ENCODE assay signal across 16 cellular contexts in genomic region chr14:75881986-75882385, GRCh38.
DNase-seq lines count a peak whose midpoint lies in the region; ATAC-seq and TF ChIP-seq lines count a peak whose summit lies in the region.
"Had no signal": no experiment of that assay in that cellular context is flagged by ENCODE, and none has a peak within 500 bp of the region (broad histone marks: within the 10 kb centered on the region; RNA-seq: fewer than 3 reads in every experiment).

No MANE protein-coding gene starts in this region.

- no peak overlapping the region for H3K4me3 Mint-ChIP-seq in activated T-helper 17 cell treated with anti-CD3 and anti-CD28 coated beads, Interleukin-2, amount 50 U/mL, for 72 hours
- H3K4me3 Mint-ChIP-seq in Calu3 (ENCODE audit: low read depth, unreplicated experiment): no peak overlapping the region
- H3K4me3 Mint-ChIP-seq: B cell had no signal

- no peaks in the 10 kb centered on the region for H3K9me2 ChIP-seq in SK-N-SH

- H3F3A ChIP-seq in SK-N-SH (replicated peaks; ENCODE audit: insufficient read depth): peaks cover 55% of the 10 kb centered on the region

- WGBS in SK-N-SH (ENCODE audit: low lambda C conversion rate): 91% methylated on average over 5 of the region's 5 CpGs
- WGBS in gastroesophageal sphincter (ENCODE audit: low coverage in 1 of 2), 2 donors: 95 to 100% methylated on average over 5 of the region's 5 CpGs

- TF ChIP-seq POLR2A in gastroesophageal sphincter (IDR thresholded peaks at IDR 0.05): no peak

- BruUV-seq in Calu3 (replicated peaks; lab: Mats Ljungman, UMichigan): no TSS peak

- TF ChIP-seq RAD21 in SK-N-SH (IDR thresholded peaks at IDR 0.05; ENCODE audit: low read length): no peak

- peaks cover 11 to 70% of the 10 kb centered on the region in 2 experiments for H3K4me1 ChIP-seq in SK-N-SH (ENCODE audit: control insufficient read depth in 1 of 2, insufficient read depth in 2 of 2, low read depth in 1 of 2, low read length in 1 of 2)
- peaks cover 16% of the 10 kb centered on the region for H3K4me1 ChIP-seq in HAP-1
- peaks cover 0 to 19% (median 0%) of the 10 kb centered on the region in 3 donors for H3K4me1 ChIP-seq in gastroesophageal sphincter

- TF ChIP-seq EP300 in SK-N-SH (IDR thresholded peaks at IDR 0.05; ENCODE audit: borderline replicate concordance in 1 of 2, low read depth in 1 of 2, low read length in 1 of 2): no peak
- no peak for TF ChIP-seq EP300 in gastroesophageal sphincter (IDR thresholded peaks at IDR 0.05)

- H3K4me3 ChIP-seq in SK-N-SH (ENCODE audit: low read depth in 2 of 2, low read length in 1 of 2): no peak overlapping the region
- H3K4me3 ChIP-seq in HAP-1: no peak overlapping the region
- no peak overlapping the region for H3K4me3 ChIP-seq in gastroesophageal sphincter
- H3K4me3 ChIP-seq: SK-N-MC had no signal

- no peaks in the 10 kb centered on the region for H3K9me3 Mint-ChIP-seq in activated T-helper 17 cell treated with anti-CD3 and anti-CD28 coated beads, Interleukin-2, amount 50 U/mL, for 72 hours
- H3K9me3 Mint-ChIP-seq in Calu3 (ENCODE audit: low read depth, unreplicated experiment): no peaks in the 10 kb centered on the region

- H3K36me3 ChIP-seq in SK-N-SH (replicated peaks in 1 of 2; ENCODE audit: control insufficient read depth in 1 of 2, insufficient read depth in 2 of 2, low read length in 1 of 2) (peaks cover 0 to 8% of the 10 kb centered on the region in 2 experiments), HAP-1 (replicated peaks) (no peaks in the 10 kb centered on the region), gastroesophageal sphincter (peaks cover 0 to 12% of the 10 kb centered on the region in 2 donors)

- H3K27me3 Mint-ChIP-seq in activated T-helper 17 cell treated with anti-CD3 and anti-CD28 coated beads, Interleukin-2, amount 50 U/mL, for 72 hours: no peaks in the 10 kb centered on the region
- H3K27me3 Mint-ChIP-seq in Calu3 (ENCODE audit: unreplicated experiment): no peaks in the 10 kb centered on the region
- H3K27me3 Mint-ChIP-seq: B cell had no signal

- no peaks in the 10 kb centered on the region for H3K4me1 Mint-ChIP-seq in activated T-helper 17 cell treated with anti-CD3 and anti-CD28 coated beads, Interleukin-2, amount 50 U/mL, for 72 hours
- H3K4me1 Mint-ChIP-seq in Calu3 (ENCODE audit: low read depth, unreplicated experiment): no peaks in the 10 kb centered on the region
- H3K4me1 Mint-ChIP-seq: B cell had no signal

- H4K20me1 ChIP-seq in SK-N-SH (ENCODE audit: insufficient read depth): no peaks in the 10 kb centered on the region

- POLR2A ChIA-PET in SK-N-SH (lab: Yijun Ruan, JAX): no interaction called here

- no peak overlapping the region for H3K9ac ChIP-seq in SK-N-SH

- CTCF ChIA-PET in SK-N-SH (lab: Yijun Ruan, JAX) (interaction anchor here (0.8 to 10.6 kb wide), 4 partner anchors 14 to 171 kb away, joined by 3 to 83 read pairs (median 5); no protein-coding TSS in a partner anchor), Calu3 (lab: Charles Lee) (no interaction called here)

- H3K27ac ChIP-seq in SK-N-SH (ENCODE audit: low read depth in 2 of 2, low read length in 1 of 2) (peak overlapping the region in 1 of 2 experiments; percentile 96; a peak in 2 of 4 replicates), gastroesophageal sphincter (no peak overlapping the region)
- H3K27ac ChIP-seq: 22Rv1 had no signal

- intact Hi-C loops in Calu3 (cut with micrococcal nuclease; ENCODE audit: unreplicated experiment): no loop called here

- no peaks in the 10 kb centered on the region for H3K9me3 ChIP-seq in SK-N-SH
- H3K9me3 ChIP-seq in HAP-1: no peaks in the 10 kb centered on the region
- H3K9me3 ChIP-seq in gastroesophageal sphincter: no peaks in the 10 kb centered on the region

- in situ Hi-C loops in HAP-1 (cut with MboI; ENCODE audit: low sequenced_read_pairs): no loop called here

- ATAC-seq in SK-N-SH treated with all-trans-retinoic acid at 6 μM for 48 hours: no peak
- ATAC-seq in activated T-helper 17 cell treated with anti-CD3 and anti-CD28 coated beads, Interleukin-2, amount 50 U/mL, for 72 hours (replicated peaks): no peak
- no peak for ATAC-seq in gastroesophageal sphincter

- H3K36me3 Mint-ChIP-seq in activated T-helper 17 cell treated with anti-CD3 and anti-CD28 coated beads, Interleukin-2, amount 50 U/mL, for 72 hours (ENCODE audit: low read depth): peaks cover 37% of the 10 kb centered on the region
- H3K36me3 Mint-ChIP-seq in Calu3 (ENCODE audit: insufficient read depth, unreplicated experiment): no peaks in the 10 kb centered on the region

- peak overlapping the region; percentile 52 for H3K27ac Mint-ChIP-seq in activated T-helper 17 cell treated with anti-CD3 and anti-CD28 coated beads, Interleukin-2, amount 50 U/mL, for 72 hours
- H3K27ac Mint-ChIP-seq in Calu3 (ENCODE audit: unreplicated experiment): no peak overlapping the region
- H3K27ac Mint-ChIP-seq: B cell had no signal

- DNase-seq in SK-N-SH (no peak), HAP-1 (ENCODE audit: low spot score in 2 of 2) (peak; percentile 63 to 79), iris pigment epithelial cell (ENCODE audit: low read depth) (peak; percentile 66), cerebellar cortex (ENCODE audit: low spot score) (no peak), Calu3 (no peak)
- DNase-seq: DMS153, HCEC 1CT, NCI-H1105 treated with DMSO at 0.1 percent for 48 hours, NCI-H1694, Right ventricle myocardium superior had no signal

- no peak overlapping the region for H3K4me2 ChIP-seq in SK-N-SH

- H2AFZ ChIP-seq in SK-N-SH (ENCODE audit: low read depth): no peak overlapping the region

- H3K27me3 ChIP-seq in SK-N-SH (ENCODE audit: insufficient read depth): no peaks in the 10 kb centered on the region
- no peaks in the 10 kb centered on the region for H3K27me3 ChIP-seq in HAP-1 (ENCODE audit: low read depth)
- H3K27me3 ChIP-seq in gastroesophageal sphincter: no peaks in the 10 kb centered on the region

- no peaks in the 10 kb centered on the region for H3K79me2 ChIP-seq in SK-N-SH (ENCODE audit: insufficient read depth)

- TF ChIP-seq CTCF in SK-N-SH (IDR thresholded peaks at IDR 0.05) (no peak), gastroesophageal sphincter (IDR thresholded peaks at IDR 0.05) (no peak), Calu3 (IDR thresholded peaks at IDR 0.05; ENCODE audit: unreplicated experiment) (no peak)

TF ChIP-seq in SK-N-SH, 30 proteins besides CTCF, POLR2A, EP300 and RAD21:
- TF ChIP-seq TEAD4 (IDR thresholded peaks at IDR 0.05; ENCODE audit: borderline replicate concordance, insufficient read depth): no peak
- peak; percentile 79 for TF ChIP-seq MAX (IDR thresholded peaks at IDR 0.05; ENCODE audit: low read depth)

TF ChIP-seq in SK-N-SH treated with all-trans-retinoic acid at 6 μM for 48 hours, 23 proteins besides CTCF, POLR2A, EP300 and RAD21:
- TF ChIP-seq ZC3H10 (CRISPR knock-in tag; IDR thresholded peaks at IDR 0.05): no peak

Comparison
In these comparisons a context has a peak if more than half of its experiments do, and no peak if none do; other contexts are left out.
1. DNase-seq: peak in HAP-1 (2 of 2) and iris pigment epithelial cell (single experiment); none in SK-N-SH (single experiment), cerebellar cortex (single experiment) and Calu3 (single experiment).